ENCODE assay signal across 13 cellular contexts in the genomic region with DNA sequence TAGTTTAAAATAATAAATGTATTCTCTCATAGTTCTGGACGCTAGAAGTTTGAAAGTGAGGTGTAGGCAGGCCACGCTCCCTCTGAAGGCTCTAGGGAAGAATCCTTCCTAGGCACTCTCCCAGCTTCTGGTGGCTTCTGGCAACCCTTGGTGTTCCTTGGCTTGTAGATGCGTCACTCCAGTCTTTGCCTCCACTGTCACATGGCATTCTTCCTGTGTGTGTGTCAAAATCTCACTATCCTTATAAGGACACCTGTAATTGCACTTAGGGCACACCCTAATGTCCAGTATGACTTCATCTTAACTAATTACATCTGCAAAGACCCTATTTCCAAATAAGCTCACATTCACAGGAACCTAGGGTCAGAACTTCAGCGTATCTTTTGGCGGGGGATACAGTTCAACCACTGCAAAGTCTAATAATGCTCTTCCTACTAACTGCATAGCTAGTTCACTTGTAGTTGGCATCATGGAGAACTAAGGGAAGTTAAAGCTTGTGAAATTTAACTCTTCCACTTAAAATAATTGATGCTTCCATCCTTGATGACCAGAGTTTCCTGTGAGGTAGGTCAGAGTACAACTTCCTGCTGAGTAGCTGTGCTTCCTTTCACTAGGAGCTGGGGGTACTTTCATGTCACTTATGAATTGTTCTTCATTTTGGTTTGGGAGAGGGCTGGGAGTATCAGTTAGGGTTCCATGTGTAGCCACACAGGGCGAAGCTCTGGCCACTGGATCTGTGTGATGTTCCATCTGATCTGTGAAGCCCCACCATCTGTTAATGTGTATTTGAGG. TPM values are rescaled to one million over a fixed set of nuclear protein-coding genes. Genes with fewer than 3 reads are reported as not detected.
DNase-seq lines count a peak whose midpoint lies in the region; ATAC-seq and TF ChIP-seq lines count a peak whose summit lies in the region.
"Had no signal": no experiment of that assay in that cellular context is flagged by ENCODE, and none has a peak within 500 bp of the region (broad histone marks: within the 10 kb centered on the region; RNA-seq: fewer than 3 reads in every experiment).

No MANE protein-coding gene starts in this region.

- ATAC-seq in GM18873 (IDR thresholded peaks at IDR 0.05; ENCODE audit: low FRiP score, unreplicated experiment) (no peak), HG02973 (IDR thresholded peaks at IDR 0.05; ENCODE audit: unreplicated experiment) (no peak)
- ATAC-seq: stimulated activated naive B cell treated with anti-CD40 and anti-IgM and Interleukin-4, amounts not matched to agents 10 μg/mL and 1 μg/mL and 100 μg/mL, for 72 hours had no signal

- no peak overlapping the region for H3K4me3 ChIP-seq in CD4-positive, alpha-beta memory T cell (ENCODE audit: low read length in 2 of 2)
- H3K4me3 ChIP-seq in trophoblast cell (ENCODE audit: low read depth, low read length) = no peak overlapping the region
- H3K4me3 ChIP-seq: SJCRH30 had no signal

- peaks cover 16 to 32% of the 10 kb centered on the region in 2 donors for H3K36me3 Mint-ChIP-seq in CD4-positive, alpha-beta memory T cell
- peaks cover 65% of the 10 kb centered on the region for H3K36me3 Mint-ChIP-seq in activated naive CD8-positive, alpha-beta T cell treated with anti-CD3 and anti-CD28 coated beads for 36 hours
- H3K36me3 Mint-ChIP-seq in glutamatergic neuron (ENCODE audit: unreplicated experiment) = no peaks in the 10 kb centered on the region
- H3K36me3 Mint-ChIP-seq in activated T-cell treated with anti-CD3 and anti-CD28 coated beads, Interleukin-2, amount 50 U/mL, for 24 hours (ENCODE audit: low read depth) = peaks cover 91% of the 10 kb centered on the region

- H4K12ac ChIP-seq in trophoblast cell (ENCODE audit: low read depth, low read length) = no peak overlapping the region

- H3K9me3 Mint-ChIP-seq in CD4-positive, alpha-beta memory T cell = no peaks in the 10 kb centered on the region
- no peaks in the 10 kb centered on the region for H3K9me3 Mint-ChIP-seq in activated naive CD8-positive, alpha-beta T cell treated with anti-CD3 and anti-CD28 coated beads for 36 hours
- H3K9me3 Mint-ChIP-seq in glutamatergic neuron (ENCODE audit: unreplicated experiment) = peaks cover 4% of the 10 kb centered on the region
- H3K9me3 Mint-ChIP-seq in activated T-cell treated with anti-CD3 and anti-CD28 coated beads, Interleukin-2, amount 50 U/mL, for 24 hours = no peaks in the 10 kb centered on the region
- H3K9me3 Mint-ChIP-seq: stimulated activated naive B cell treated with anti-CD40 and anti-IgM and Interleukin-4, amounts not matched to agents 10 μg/mL and 1 μg/mL and 100 μg/mL, for 72 hours had no signal

- WGBS in trophoblast cell (ENCODE audit: extremely low coverage, insufficient coverage, insufficient read length) = no CpG with 5 or more reads among the region's 6 CpGs

- no peak overlapping the region for H4K8ac ChIP-seq in trophoblast cell (ENCODE audit: low read depth, low read length)

- no peak overlapping the region for H2BK12ac ChIP-seq in trophoblast cell (ENCODE audit: low read length)

- peak overlapping the region; percentile 65 to 97 (median 89) for H3K27ac Mint-ChIP-seq in CD4-positive, alpha-beta memory T cell
- peak overlapping the region; percentile 21 for H3K27ac Mint-ChIP-seq in activated naive CD8-positive, alpha-beta T cell treated with anti-CD3 and anti-CD28 coated beads for 36 hours
- H3K27ac Mint-ChIP-seq in glutamatergic neuron (ENCODE audit: unreplicated experiment) = peak overlapping the region; percentile 31
- H3K27ac Mint-ChIP-seq in activated T-cell treated with anti-CD3 and anti-CD28 coated beads, Interleukin-2, amount 50 U/mL, for 24 hours = no peak overlapping the region
- H3K27ac Mint-ChIP-seq: stimulated activated naive B cell treated with anti-CD40 and anti-IgM and Interleukin-4, amounts not matched to agents 10 μg/mL and 1 μg/mL and 100 μg/mL, for 72 hours had no signal

- CTCF ChIA-PET in CD4-positive, alpha-beta memory T cell (lab: Charles Lee; ENCODE audit: partially characterized antibody) = interaction anchor here (0.6 to 10.4 kb wide), 5 partner anchors 7 to 641 kb away, joined by 3 to 95 read pairs (median 18); a partner anchor contains a TSS

- H3K27me3 Mint-ChIP-seq in CD4-positive, alpha-beta memory T cell = no peaks in the 10 kb centered on the region
- no peaks in the 10 kb centered on the region for H3K27me3 Mint-ChIP-seq in activated naive CD8-positive, alpha-beta T cell treated with anti-CD3 and anti-CD28 coated beads for 36 hours
- peaks cover 2% of the 10 kb centered on the region for H3K27me3 Mint-ChIP-seq in glutamatergic neuron (ENCODE audit: unreplicated experiment)
- H3K27me3 Mint-ChIP-seq in activated T-cell treated with anti-CD3 and anti-CD28 coated beads, Interleukin-2, amount 50 U/mL, for 24 hours = no peaks in the 10 kb centered on the region
- H3K27me3 Mint-ChIP-seq: stimulated activated naive B cell treated with anti-CD40 and anti-IgM and Interleukin-4, amounts not matched to agents 10 μg/mL and 1 μg/mL and 100 μg/mL, for 72 hours had no signal

- H3K79me1 ChIP-seq in trophoblast cell (ENCODE audit: low read length) = no peaks in the 10 kb centered on the region

- no peaks in the 10 kb centered on the region for H3K36me3 ChIP-seq in CD4-positive, alpha-beta memory T cell (ENCODE audit: insufficient read depth, low read length)
- H3K36me3 ChIP-seq in trophoblast cell (ENCODE audit: control insufficient read depth in 1 of 2, insufficient read depth in 2 of 2, low read length in 2 of 2) = peaks cover 17 to 33% of the 10 kb centered on the region in 2 experiments

- TF ChIP-seq CTCF in glutamatergic neuron (IDR thresholded peaks at IDR 0.05; ENCODE audit: partially characterized antibody, unreplicated experiment) = no peak

- no peak overlapping the region for H3K4me2 ChIP-seq in trophoblast cell (ENCODE audit: low read length)

- no peak overlapping the region for H3K18ac ChIP-seq in trophoblast cell (ENCODE audit: low read length)

- no peak overlapping the region for H3K9ac ChIP-seq in trophoblast cell (ENCODE audit: low read length)

- peak overlapping the region; percentile 61 for H3K4ac ChIP-seq in trophoblast cell (ENCODE audit: low read depth, low read length)

- peak overlapping the region in 7 of 8 donors; percentile 22 to 80 (median 51) for H3K4me3 Mint-ChIP-seq in CD4-positive, alpha-beta memory T cell
- no peak overlapping the region for H3K4me3 Mint-ChIP-seq in activated naive CD8-positive, alpha-beta T cell treated with anti-CD3 and anti-CD28 coated beads for 36 hours
- no peak overlapping the region for H3K4me3 Mint-ChIP-seq in glutamatergic neuron (ENCODE audit: unreplicated experiment)
- H3K4me3 Mint-ChIP-seq in activated T-cell treated with anti-CD3 and anti-CD28 coated beads, Interleukin-2, amount 50 U/mL, for 24 hours = no peak overlapping the region
- H3K4me3 Mint-ChIP-seq: stimulated activated naive B cell treated with anti-CD40 and anti-IgM and Interleukin-4, amounts not matched to agents 10 μg/mL and 1 μg/mL and 100 μg/mL, for 72 hours had no signal

- intact Hi-C loops in CD4-positive, alpha-beta memory T cell (cut with micrococcal nuclease) = no loop called here

- no peak overlapping the region for H2BK5ac ChIP-seq in trophoblast cell (ENCODE audit: low read depth, low read length, poor library complexity)

- H3K27ac ChIP-seq in CD4-positive, alpha-beta memory T cell (ENCODE audit: low read depth, low read length) = peak overlapping the region; percentile 61
- H3K27ac ChIP-seq in trophoblast cell (ENCODE audit: low read depth, low read length) = no peak overlapping the region
- H3K27ac ChIP-seq: C4-2B, SJCRH30 had no signal

- H3K4me1 Mint-ChIP-seq in CD4-positive, alpha-beta memory T cell = peaks cover 66 to 95% (median 80%) of the 10 kb centered on the region in 4 donors
- peaks cover 63% of the 10 kb centered on the region for H3K4me1 Mint-ChIP-seq in activated naive CD8-positive, alpha-beta T cell treated with anti-CD3 and anti-CD28 coated beads for 36 hours
- H3K4me1 Mint-ChIP-seq in glutamatergic neuron (ENCODE audit: low read depth, unreplicated experiment) = peaks cover 36% of the 10 kb centered on the region
- peaks cover 87% of the 10 kb centered on the region for H3K4me1 Mint-ChIP-seq in activated T-cell treated with anti-CD3 and anti-CD28 coated beads, Interleukin-2, amount 50 U/mL, for 24 hours (ENCODE audit: low read depth)

- no peak overlapping the region for H3K14ac ChIP-seq in trophoblast cell (ENCODE audit: low read length)

- H3K23ac ChIP-seq in trophoblast cell (ENCODE audit: low read length) = no peak overlapping the region

- H3K4me1 ChIP-seq in CD4-positive, alpha-beta memory T cell (ENCODE audit: insufficient read depth, low read length) = peaks cover 96% of the 10 kb centered on the region
- H3K4me1 ChIP-seq in trophoblast cell (ENCODE audit: control insufficient read depth in 1 of 2, insufficient read depth in 2 of 2, low read length in 2 of 2) = no peaks in the 10 kb centered on the region
- H3K4me1 ChIP-seq: SJCRH30 had no signal

- H3K79me2 ChIP-seq in trophoblast cell (ENCODE audit: control insufficient read depth, insufficient read depth, low read length, poor library complexity) = peaks cover 14% of the 10 kb centered on the region

- H2AK5ac ChIP-seq in trophoblast cell (ENCODE audit: low read length) = no peak overlapping the region

- POLR2A ChIA-PET in CD4-positive, alpha-beta memory T cell (lab: Charles Lee; ENCODE audit: partially characterized antibody) = interaction anchor here (0.6 to 5.4 kb wide), 4 partner anchors 10 to 293 kb away, joined by 3 to 87 read pairs (median 6); a partner anchor contains a TSS

- H3K9me3 ChIP-seq in CD4-positive, alpha-beta memory T cell (ENCODE audit: control insufficient read depth in 1 of 2, low read length in 2 of 2) = no peaks in the 10 kb centered on the region
- H3K9me3 ChIP-seq in trophoblast cell (ENCODE audit: insufficient read depth, low read depth, low read length) = no peaks in the 10 kb centered on the region
- H3K9me3 ChIP-seq: SJCRH30 had no signal

- H2AFZ ChIP-seq in trophoblast cell (ENCODE audit: insufficient read depth, low read length, poor library complexity) = no peak overlapping the region

- H4K91ac ChIP-seq in trophoblast cell (ENCODE audit: low read depth, low read length) = no peak overlapping the region

- DNase-seq in CD4-positive, alpha-beta memory T cell = no peak
- no peak for DNase-seq in activated naive CD8-positive, alpha-beta T cell treated with anti-CD3 and anti-CD28 coated beads for 36 hours
- no peak for DNase-seq in glutamatergic neuron
- no peak for DNase-seq in trophoblast cell
- DNase-seq in activated T-cell treated with anti-CD3 and anti-CD28 coated beads, Interleukin-2, amount 50 U/mL, for 24 hours = no peak
- no peak for DNase-seq in NCI-H2081 (lab: John Stamatoyannopoulos, UW)
- DNase-seq: head of caudate nucleus; KBM-7; SJCRH30; stimulated activated naive B cell treated with anti-CD40 and anti-IgM and Interleukin-4, amounts not matched to agents 10 μg/mL and 1 μg/mL and 100 μg/mL, for 72 hours had no signal

- H3K27me3 ChIP-seq in CD4-positive, alpha-beta memory T cell (ENCODE audit: insufficient read depth, low read length) = no peaks in the 10 kb centered on the region
- no peaks in the 10 kb centered on the region for H3K27me3 ChIP-seq in trophoblast cell (ENCODE audit: insufficient read depth, low read length)
- H3K27me3 ChIP-seq: SJCRH30 had no signal

- H2BK120ac ChIP-seq in trophoblast cell (ENCODE audit: insufficient read depth, low read length, poor library complexity) = no peak overlapping the region

RNA-seq across cellular contexts. Expression of a gene that starts 10.4 kb away (rescaled TPM):
- total RNA-seq in CD4-positive, alpha-beta memory T cell = 10 to 100 TPM; 48.0 to 57.0 TPM
- 100 to 1,000 TPM in 1 of 2 donors, 10 to 100 TPM in 1; 99.3 to 126 TPM for polyA plus RNA-seq in CD4-positive, alpha-beta memory T cell
- 100 to 1,000 TPM; 173 to 177 TPM for total RNA-seq in activated naive CD8-positive, alpha-beta T cell treated with anti-CD3 and anti-CD28 coated beads for 36 hours
- total RNA-seq in glutamatergic neuron (ENCODE audit: unreplicated experiment) = 250 TPM
- polyA plus RNA-seq in trophoblast cell (2013) = 139 TPM in 2 replicates

Comparison
In these comparisons a context has a peak if more than half of its experiments do, and no peak if none do; other contexts are left out.
1. H3K4me3 Mint-ChIP-seq: peak in CD4-positive, alpha-beta memory T cell (7 of 8); none in activated naive CD8-positive, alpha-beta T cell treated with anti-CD3 and anti-CD28 coated beads for 36 hours (single experiment), glutamatergic neuron (single experiment) and activated T-cell treated with anti-CD3 and anti-CD28 coated beads, Interleukin-2, amount 50 U/mL, for 24 hours (single experiment).